ENCODE assay signal across 9 cellular contexts in the genomic region with DNA sequence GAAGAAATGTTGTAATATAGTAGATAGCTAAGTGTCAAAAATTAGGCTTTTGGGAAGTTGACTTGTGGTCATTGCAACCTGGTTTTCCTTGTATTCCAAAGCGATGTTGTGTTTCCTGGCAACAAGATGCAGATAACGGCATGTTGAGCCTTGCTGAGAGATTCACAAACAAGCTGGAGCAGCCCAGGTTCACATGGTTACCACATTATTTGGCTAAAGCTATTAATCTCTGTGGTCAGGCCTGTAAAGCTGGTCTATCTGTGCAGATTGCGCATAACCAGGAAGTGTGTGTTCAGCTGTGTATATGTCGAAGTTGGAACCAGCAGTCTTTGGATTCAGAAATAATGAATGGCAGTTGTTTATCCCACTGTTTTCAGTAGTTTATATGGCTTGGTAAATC. TPM values are rescaled to one million over a fixed set of nuclear protein-coding genes. Genes with fewer than 3 reads are reported as not detected.
DNase-seq lines count a peak whose midpoint lies in the region; ATAC-seq and TF ChIP-seq lines count a peak whose summit lies in the region.
"Had no signal": no experiment of that assay in that cellular context is flagged by ENCODE, and none has a peak within 500 bp of the region (broad histone marks: within the 10 kb centered on the region; RNA-seq: fewer than 3 reads in every experiment).

No MANE protein-coding gene starts in this region.

- POLR2A ChIA-PET in AG04449 (lab: Yijun Ruan, JAX): interaction anchor here (0.9 to 1.3 kb wide), 2 partner anchors 13 to 131 kb away, joined by 3 read pairs; no protein-coding TSS in a partner anchor

- in situ Hi-C loops in GM13977 (cut with MboI; ENCODE audit: low pct_unique_long_range_greater_than_20kb, low sequenced_read_pairs, unreplicated experiment): loop anchor here (10.0 kb wide), 2 partner anchors 134 to 394 kb away; no protein-coding TSS in a partner anchor

- CTCF ChIA-PET in AG04449 (lab: Yijun Ruan, JAX): interaction anchor here (1.0 to 6.4 kb wide), 4 partner anchors 8 to 456 kb away, joined by 3 to 59 read pairs (median 11); no protein-coding TSS in a partner anchor

- no peak overlapping the region for H3K4me3 ChIP-seq in AG04449 (ENCODE audit: low read depth, low read length)
- H3K4me3 ChIP-seq in right cardiac atrium (ENCODE audit: low read length): peak overlapping the region; percentile 13
- H3K4me3 ChIP-seq: ovary had no signal

- no peak for TF ChIP-seq CTCF in AG04449 (IDR thresholded peaks at IDR 0.05; ENCODE audit: insufficient read depth, low read length, missing control alignments)
- no peak for TF ChIP-seq CTCF in GM13977 (IDR thresholded peaks at IDR 0.05; ENCODE audit: extremely low read depth, insufficient read depth, missing control alignments)
- TF ChIP-seq CTCF in VCaP (conservative IDR thresholded peaks at IDR 0.05): no peak

- peaks cover 10% of the 10 kb centered on the region for H3K4me1 ChIP-seq in right cardiac atrium (ENCODE audit: control insufficient read depth, insufficient read depth, low read length)

- DNase-seq in AG04449 (ENCODE audit: low read depth, low spot score) (peak; percentile 58), GM13977 (ENCODE audit: low spot score) (peak; percentile 33), NCI-H1105 treated with DMSO at 0.1 percent for 48 hours (lab: John Stamatoyannopoulos, UW) (peak; percentile 98), right cardiac atrium (peak; percentile 39 to 59 (median 44)), stromal cell of bone marrow (ENCODE audit: low read depth) (peak; percentile 71), NCI-H187 (lab: John Stamatoyannopoulos, UW) (no peak)

- H3K9me3 ChIP-seq in right cardiac atrium (ENCODE audit: control insufficient read depth, low read length): no peaks in the 10 kb centered on the region
- H3K9me3 ChIP-seq: ovary had no signal

- H3K27me3 ChIP-seq in right cardiac atrium (ENCODE audit: control insufficient read depth, insufficient read depth): no peaks in the 10 kb centered on the region
- H3K27me3 ChIP-seq: ovary had no signal

- peak; percentile 78 for ATAC-seq in HG02763 (IDR thresholded peaks at IDR 0.05; ENCODE audit: unreplicated experiment)
- ATAC-seq in right cardiac atrium: peak; percentile 91 to 93

- WGBS in right cardiac atrium: 16% methylated on average over 4 of the region's 4 CpGs

- peak overlapping the region; percentile 81 for H3K27ac ChIP-seq in VCaP
- H3K27ac ChIP-seq in right cardiac atrium (ENCODE audit: low read length): peak overlapping the region; percentile 88
- H3K27ac ChIP-seq: ovary had no signal

- intact Hi-C loops in right cardiac atrium (cut with DNase I): loop anchor here in 3 of 4 donors (2.0 to 10.0 kb wide), 3 partner anchors 134 to 456 kb away; no protein-coding TSS in a partner anchor

RNA-seq across cellular contexts. Expression of gene TIPARP, which starts 6.6 kb away (rescaled TPM):
- 10 to 100 TPM; 32.8 to 51.3 (median 41.2) TPM for total RNA-seq in right cardiac atrium
- 24.3 TPM for polyA plus RNA-seq in right cardiac atrium

Comparison
In these comparisons a context has a peak if more than half of its experiments do, and no peak if none do; other contexts are left out.
1. DNase-seq: peak in AG04449 (single experiment), GM13977 (single experiment), NCI-H1105 treated with DMSO at 0.1 percent for 48 hours (single experiment), right cardiac atrium (3 of 3) and stromal cell of bone marrow (single experiment); none in NCI-H187 (0 of 2).